22 cellular contexts compared by ENCODE assay signal in genomic region chr6:137119196-137120104, GRCh38. TPM values are rescaled to one million over a fixed set of nuclear protein-coding genes. Genes with fewer than 3 reads are reported as not detected.
DNase-seq lines count a peak whose midpoint lies in the region; ATAC-seq and TF ChIP-seq lines count a peak whose summit lies in the region.
"Had no signal": no experiment of that assay in that cellular context is flagged by ENCODE, and none has a peak within 500 bp of the region (broad histone marks: within the 10 kb centered on the region; RNA-seq: fewer than 3 reads in every experiment).

No MANE protein-coding gene starts in this region.

- H2BK12ac ChIP-seq in trophoblast cell (ENCODE audit: low read length), result no peak overlapping the region

- POLR2A ChIA-PET in activated CD4-positive, alpha-beta T cell treated with anti-CD3 and anti-CD28 coated beads, Interleukin-2, amount 10 ng/mL, durations not matched to agents 7 days and 5 days (lab: Charles Lee), result no interaction called here

- H3K4me1 ChIP-seq in hepatocyte (ENCODE audit: insufficient read depth) (peaks cover 4% of the 10 kb centered on the region), trophoblast cell (ENCODE audit: control insufficient read depth in 1 of 2, insufficient read depth in 2 of 2, low read length in 2 of 2) (no peaks in the 10 kb centered on the region)
- H3K4me1 ChIP-seq: BE2C, SJCRH30 had no signal

- H3K14ac ChIP-seq in trophoblast cell (ENCODE audit: low read length), result no peak overlapping the region

- H2AFZ ChIP-seq in hepatocyte (no peak overlapping the region), trophoblast cell (ENCODE audit: insufficient read depth, low read length, poor library complexity) (no peak overlapping the region)

- no peak overlapping the region for H4K8ac ChIP-seq in trophoblast cell (ENCODE audit: low read depth, low read length)

- 77% methylated on average over 4 of the region's 4 CpGs for WGBS in hepatocyte (ENCODE audit: low lambda C conversion rate, missing lambda C conversion rate)
- no CpG with 5 or more reads among the region's 4 CpGs for WGBS in trophoblast cell (ENCODE audit: extremely low coverage, insufficient coverage, insufficient read length)

- CTCF ChIA-PET in activated CD4-positive, alpha-beta T cell treated with anti-CD3 and anti-CD28 coated beads, Interleukin-2, amount 10 ng/mL, durations not matched to agents 7 days and 5 days (lab: Charles Lee), result interaction anchor here (0.6 kb wide), 1 partner anchor 145 kb away, joined by 4 read pairs; no protein-coding TSS in a partner anchor

- H3K9ac ChIP-seq in trophoblast cell (ENCODE audit: low read length), result peak overlapping the region; percentile 52

- ATAC-seq in HG03378 (IDR thresholded peaks at IDR 0.05; ENCODE audit: unreplicated experiment), result no peak

- H3K79me2 ChIP-seq in hepatocyte (no peaks in the 10 kb centered on the region), trophoblast cell (ENCODE audit: control insufficient read depth, insufficient read depth, low read length, poor library complexity) (no peaks in the 10 kb centered on the region)

- H4K12ac ChIP-seq in trophoblast cell (ENCODE audit: low read depth, low read length), result no peak overlapping the region

- H3K27ac ChIP-seq in VCaP (peak overlapping the region; percentile 57; the same call in 1 of the 2 replicates), hepatocyte (peak overlapping the region; percentile 69), trophoblast cell (ENCODE audit: low read depth, low read length) (no peak overlapping the region)
- H3K27ac ChIP-seq: SJCRH30 had no signal

- H3K27me3 Mint-ChIP-seq in activated CD4-positive, alpha-beta T cell treated with anti-CD3 and anti-CD28 coated beads, Interleukin-2, amount 10 ng/mL, durations not matched to agents 7 days and 5 days, result peaks cover 2% of the 10 kb centered on the region
- H3K27me3 Mint-ChIP-seq: CD4-positive, alpha-beta T cell had no signal

- H2BK120ac ChIP-seq in trophoblast cell (ENCODE audit: insufficient read depth, low read length, poor library complexity), result no peak overlapping the region

- DNase-seq in DMS 273 (lab: John Stamatoyannopoulos, UW; ENCODE audit: unreplicated experiment) (peak; percentile 6), DMS 273 treated with DMSO at 0.1 percent for 48 hours (lab: John Stamatoyannopoulos, UW) (no peak), hepatocyte (ENCODE audit: low spot score) (peak; percentile 35), trophoblast cell (peak; percentile 43 to 75), NCI-H526 (lab: John Stamatoyannopoulos, UW) (no peak)
- no peak for DNase-seq in activated CD4-positive, alpha-beta T cell treated with anti-CD3 and anti-CD28 coated beads, Interleukin-2, amount 10 ng/mL, durations not matched to agents 7 days and 5 days
- DNase-seq: BE2C; CD4-positive, alpha-beta T cell; DMS79 treated with DMSO at 0.1 percent for 48 hours; MG63; NCI-H1105; NCI-H1694; NCI-H2107; NCI-H69; NK-92 treated with Interleukin-12 subunit alpha and Interleukin-12 subunit beta, amount 100 ng/mL, for 24 hours; SJCRH30 had no signal

- H3K36me3 ChIP-seq in hepatocyte (replicated peaks; ENCODE audit: insufficient read depth, low read depth) (no peaks in the 10 kb centered on the region), trophoblast cell (ENCODE audit: control insufficient read depth in 1 of 2, insufficient read depth in 2 of 2, low read length in 2 of 2) (no peaks in the 10 kb centered on the region)
- H3K36me3 ChIP-seq: BE2C, MG63, SJCRH30 had no signal

- no peak overlapping the region for H4K91ac ChIP-seq in trophoblast cell (ENCODE audit: low read depth, low read length)

- H3K79me1 ChIP-seq in trophoblast cell (ENCODE audit: low read length), result no peaks in the 10 kb centered on the region

- H3K9me3 Mint-ChIP-seq in activated CD4-positive, alpha-beta T cell treated with anti-CD3 and anti-CD28 coated beads, Interleukin-2, amount 10 ng/mL, durations not matched to agents 7 days and 5 days, result peaks cover 12% of the 10 kb centered on the region

- no peak overlapping the region for H3K27ac Mint-ChIP-seq in activated CD4-positive, alpha-beta T cell treated with anti-CD3 and anti-CD28 coated beads, Interleukin-2, amount 10 ng/mL, durations not matched to agents 7 days and 5 days
- H3K27ac Mint-ChIP-seq: CD4-positive, alpha-beta T cell had no signal

- no peak overlapping the region for H3K4me2 ChIP-seq in hepatocyte
- H3K4me2 ChIP-seq in trophoblast cell (ENCODE audit: low read length), result no peak overlapping the region

- H3K9me2 ChIP-seq in hepatocyte (replicated peaks; ENCODE audit: insufficient read depth), result no peaks in the 10 kb centered on the region

- no peak overlapping the region for H3K4ac ChIP-seq in trophoblast cell (ENCODE audit: low read depth, low read length)

- H3K36me3 Mint-ChIP-seq in activated CD4-positive, alpha-beta T cell treated with anti-CD3 and anti-CD28 coated beads, Interleukin-2, amount 10 ng/mL, durations not matched to agents 7 days and 5 days (ENCODE audit: low read depth), result no peaks in the 10 kb centered on the region

- H3K27me3 ChIP-seq in hepatocyte, result no peaks in the 10 kb centered on the region
- no peaks in the 10 kb centered on the region for H3K27me3 ChIP-seq in trophoblast cell (ENCODE audit: insufficient read depth, low read length)
- H3K27me3 ChIP-seq: BE2C, MG63, SJCRH30 had no signal

- no peaks in the 10 kb centered on the region for H3K9me3 ChIP-seq in hepatocyte (ENCODE audit: low read depth)
- peaks cover 8% of the 10 kb centered on the region for H3K9me3 ChIP-seq in trophoblast cell (ENCODE audit: insufficient read depth, low read depth, low read length)
- H3K9me3 ChIP-seq: BE2C, MG63, SJCRH30 had no signal

- TF ChIP-seq CTCF in VCaP (conservative IDR thresholded peaks at IDR 0.05) (no peak), hepatocyte (IDR thresholded peaks at IDR 0.05; ENCODE audit: poor library complexity) (no peak)

- H2BK5ac ChIP-seq in trophoblast cell (ENCODE audit: low read depth, low read length, poor library complexity), result no peak overlapping the region

- H4K20me1 ChIP-seq in hepatocyte (ENCODE audit: insufficient read depth, poor library complexity, severe bottlenecking), result no peaks in the 10 kb centered on the region

- H3K18ac ChIP-seq in trophoblast cell (ENCODE audit: low read length), result no peak overlapping the region

- no peak overlapping the region for H3K4me3 Mint-ChIP-seq in activated CD4-positive, alpha-beta T cell treated with anti-CD3 and anti-CD28 coated beads, Interleukin-2, amount 10 ng/mL, durations not matched to agents 7 days and 5 days
- H3K4me3 Mint-ChIP-seq: CD4-positive, alpha-beta T cell had no signal

- H2AK5ac ChIP-seq in trophoblast cell (ENCODE audit: low read length), result no peak overlapping the region

- H3K4me1 Mint-ChIP-seq in activated CD4-positive, alpha-beta T cell treated with anti-CD3 and anti-CD28 coated beads, Interleukin-2, amount 10 ng/mL, durations not matched to agents 7 days and 5 days, result peaks cover 7% of the 10 kb centered on the region

- H3K4me3 ChIP-seq in hepatocyte (no peak overlapping the region), trophoblast cell (ENCODE audit: low read depth, low read length) (no peak overlapping the region)
- H3K4me3 ChIP-seq: MG63, SJCRH30 had no signal

- H3K23ac ChIP-seq in trophoblast cell (ENCODE audit: low read length), result no peak overlapping the region

RNA-seq across cellular contexts. Expression of gene IL22RA2, which starts 54.0 kb away (rescaled TPM):
- total RNA-seq in hepatocyte, result not detected in 2 replicates
- polyA plus RNA-seq in hepatocyte, result not detected in 2 replicates
- polyA plus RNA-seq in trophoblast cell (2013), result not detected in 2 replicates
- not detected for total RNA-seq in activated CD4-positive, alpha-beta T cell treated with anti-CD3 and anti-CD28 coated beads, Interleukin-2, amount 10 ng/mL, durations not matched to agents 7 days and 5 days
- total RNA-seq: CD4-positive, alpha-beta T cell; G401; OCI-LY7; RPMI7951; SJCRH30 had no signal
- polyA plus RNA-seq: AG04450 had no signal

Comparison
In these comparisons a context has a peak if more than half of its experiments do, and no peak if none do; other contexts are left out.
1. DNase-seq: peak in DMS 273 (single experiment), hepatocyte (single experiment) and trophoblast cell (2 of 2); none in DMS 273 treated with DMSO at 0.1 percent for 48 hours (single experiment), NCI-H526 (0 of 2) and activated CD4-positive, alpha-beta T cell treated with anti-CD3 and anti-CD28 coated beads, Interleukin-2, amount 10 ng/mL, durations not matched to agents 7 days and 5 days (single experiment).